ENCODE assay signal across 2 cellular contexts in the genomic region with DNA sequence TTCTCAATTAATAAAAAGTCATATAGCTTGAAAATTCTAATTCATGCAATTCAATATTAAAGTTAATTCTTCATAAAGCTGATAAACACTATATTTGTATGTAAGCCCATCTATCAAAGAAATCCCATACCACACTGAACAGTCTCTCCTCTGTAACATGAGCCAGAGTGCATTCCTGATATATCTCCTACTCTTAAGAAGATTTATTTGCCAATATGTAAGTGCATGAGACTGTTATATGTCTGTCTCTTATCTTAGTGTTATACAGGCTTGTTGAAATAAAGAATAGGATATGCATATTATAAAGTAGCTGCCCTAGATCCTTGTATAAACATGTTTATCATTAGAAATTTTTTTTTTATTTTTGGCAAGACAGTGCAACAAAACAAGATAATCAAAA.
TF ChIP-seq lines count a peak whose summit lies in the region.

No MANE protein-coding gene starts in this region.

TF ChIP-seq in SK-N-SH, 30 proteins besides CTCF, POLR2A, EP300 and RAD21:
- TF ChIP-seq ELF1 (IDR thresholded peaks at IDR 0.05) (no peak), TCF12 (IDR thresholded peaks at IDR 0.05) (peak; percentile 15; the same call in 1 of the 2 replicates), FOSL2 (IDR thresholded peaks at IDR 0.05; ENCODE audit: borderline replicate concordance, low read depth) (no peak)
TF ChIP-seq in SK-N-SH: peak in this region for 1.

TF ChIP-seq in GM12878, 131 proteins besides CTCF, POLR2A, EP300 and RAD21:
- TF ChIP-seq CHD1 (IDR thresholded peaks at IDR 0.05; ENCODE audit: low read depth, low read length) (no peak), ZBED1 (IDR thresholded peaks at IDR 0.05; ENCODE audit: borderline replicate concordance) (no peak), FOXM1 (IDR thresholded peaks at IDR 0.05; ENCODE audit: low read depth, low read length) (no peak)
- TF ChIP-seq, protein P1, sequence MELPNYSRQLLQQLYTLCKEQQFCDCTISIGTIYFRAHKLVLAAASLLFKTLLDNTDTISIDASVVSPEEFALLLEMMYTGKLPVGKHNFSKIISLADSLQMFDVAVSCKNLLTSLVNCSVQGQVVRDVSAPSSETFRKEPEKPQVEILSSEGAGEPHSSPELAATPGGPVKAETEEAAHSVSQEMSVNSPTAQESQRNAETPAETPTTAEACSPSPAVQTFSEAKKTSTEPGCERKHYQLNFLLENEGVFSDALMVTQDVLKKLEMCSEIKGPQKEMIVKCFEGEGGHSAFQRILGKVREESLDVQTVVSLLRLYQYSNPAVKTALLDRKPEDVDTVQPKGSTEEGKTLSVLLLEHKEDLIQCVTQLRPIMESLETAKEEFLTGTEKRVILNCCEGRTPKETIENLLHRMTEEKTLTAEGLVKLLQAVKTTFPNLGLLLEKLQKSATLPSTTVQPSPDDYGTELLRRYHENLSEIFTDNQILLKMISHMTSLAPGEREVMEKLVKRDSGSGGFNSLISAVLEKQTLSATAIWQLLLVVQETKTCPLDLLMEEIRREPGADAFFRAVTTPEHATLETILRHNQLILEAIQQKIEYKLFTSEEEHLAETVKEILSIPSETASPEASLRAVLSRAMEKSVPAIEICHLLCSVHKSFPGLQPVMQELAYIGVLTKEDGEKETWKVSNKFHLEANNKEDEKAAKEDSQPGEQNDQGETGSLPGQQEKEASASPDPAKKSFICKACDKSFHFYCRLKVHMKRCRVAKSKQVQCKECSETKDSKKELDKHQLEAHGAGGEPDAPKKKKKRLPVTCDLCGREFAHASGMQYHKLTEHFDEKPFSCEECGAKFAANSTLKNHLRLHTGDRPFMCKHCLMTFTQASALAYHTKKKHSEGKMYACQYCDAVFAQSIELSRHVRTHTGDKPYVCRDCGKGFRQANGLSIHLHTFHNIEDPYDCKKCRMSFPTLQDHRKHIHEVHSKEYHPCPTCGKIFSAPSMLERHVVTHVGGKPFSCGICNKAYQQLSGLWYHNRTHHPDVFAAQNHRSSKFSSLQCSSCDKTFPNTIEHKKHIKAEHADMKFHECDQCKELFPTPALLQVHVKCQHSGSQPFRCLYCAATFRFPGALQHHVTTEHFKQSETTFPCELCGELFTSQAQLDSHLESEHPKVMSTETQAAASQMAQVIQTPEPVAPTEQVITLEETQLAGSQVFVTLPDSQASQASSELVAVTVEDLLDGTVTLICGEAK (IDR thresholded peaks at IDR 0.05; ENCODE audit: borderline replicate concordance): no peak
- TF ChIP-seq, protein P2, sequence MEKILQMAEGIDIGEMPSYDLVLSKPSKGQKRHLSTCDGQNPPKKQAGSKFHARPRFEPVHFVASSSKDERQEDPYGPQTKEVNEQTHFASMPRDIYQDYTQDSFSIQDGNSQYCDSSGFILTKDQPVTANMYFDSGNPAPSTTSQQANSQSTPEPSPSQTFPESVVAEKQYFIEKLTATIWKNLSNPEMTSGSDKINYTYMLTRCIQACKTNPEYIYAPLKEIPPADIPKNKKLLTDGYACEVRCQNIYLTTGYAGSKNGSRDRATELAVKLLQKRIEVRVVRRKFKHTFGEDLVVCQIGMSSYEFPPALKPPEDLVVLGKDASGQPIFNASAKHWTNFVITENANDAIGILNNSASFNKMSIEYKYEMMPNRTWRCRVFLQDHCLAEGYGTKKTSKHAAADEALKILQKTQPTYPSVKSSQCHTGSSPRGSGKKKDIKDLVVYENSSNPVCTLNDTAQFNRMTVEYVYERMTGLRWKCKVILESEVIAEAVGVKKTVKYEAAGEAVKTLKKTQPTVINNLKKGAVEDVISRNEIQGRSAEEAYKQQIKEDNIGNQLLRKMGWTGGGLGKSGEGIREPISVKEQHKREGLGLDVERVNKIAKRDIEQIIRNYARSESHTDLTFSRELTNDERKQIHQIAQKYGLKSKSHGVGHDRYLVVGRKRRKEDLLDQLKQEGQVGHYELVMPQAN (conservative IDR thresholded peaks at IDR 0.05): no peak
